ENCODE assay signal across 14 cellular contexts in the genomic region with DNA sequence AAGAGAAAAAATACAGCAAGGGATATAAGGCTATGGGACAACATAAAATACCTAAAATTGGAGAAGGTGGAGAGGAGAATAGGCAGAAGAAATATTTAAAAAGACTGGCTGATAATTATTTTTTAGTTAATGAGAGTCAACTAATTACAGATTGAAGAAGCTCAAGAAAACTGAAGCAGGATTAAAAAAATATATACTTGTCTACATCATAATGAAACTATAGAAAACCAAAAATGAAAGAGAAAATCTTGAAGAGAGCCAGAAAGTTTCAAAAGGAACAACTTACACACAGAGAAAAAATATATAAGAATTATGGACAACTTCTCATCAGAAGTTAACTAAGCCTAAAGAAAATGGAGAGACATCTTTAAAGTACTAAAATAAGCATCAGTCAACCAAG.
DNase-seq lines count a peak whose midpoint lies in the region; ATAC-seq and TF ChIP-seq lines count a peak whose summit lies in the region.
"Had no signal": no experiment of that assay in that cellular context is flagged by ENCODE, and none has a peak within 500 bp of the region (broad histone marks: within the 10 kb centered on the region; RNA-seq: fewer than 3 reads in every experiment).

No MANE protein-coding gene starts in this region.

- H3K27me3 ChIP-seq in GM06990 (replicated peaks; ENCODE audit: control insufficient read depth, insufficient read depth, low read length) (no peaks in the 10 kb centered on the region), testis (no peaks in the 10 kb centered on the region)

- H4K20me1 ChIP-seq in OCI-LY7 (ENCODE audit: insufficient read depth, low read length), result no peaks in the 10 kb centered on the region

- no peaks in the 10 kb centered on the region for H3K36me3 ChIP-seq in GM06990 (ENCODE audit: control insufficient read depth, insufficient read depth, low read length)
- no peaks in the 10 kb centered on the region for H3K36me3 ChIP-seq in testis (ENCODE audit: low read depth, missing control alignments)
- no peaks in the 10 kb centered on the region for H3K36me3 ChIP-seq in OCI-LY7 (ENCODE audit: insufficient read depth, low read length)

- intact Hi-C loops in posterior vena cava (cut with DNase I) (no loop called here), testis (cut with DNase I; ENCODE audit: low total_unique reads) (no loop called here), OCI-LY7 (cut with micrococcal nuclease; ENCODE audit: unreplicated experiment) (no loop called here)

- no TSS peak for BruUV-seq in OCI-LY7 (replicated peaks; lab: Mats Ljungman, UMichigan)

- H3K9me3 ChIP-seq in testis (no peaks in the 10 kb centered on the region), OCI-LY7 (ENCODE audit: low read length) (no peaks in the 10 kb centered on the region)

- no peak overlapping the region for H3K27ac ChIP-seq in testis
- H3K27ac ChIP-seq in OCI-LY7 (ENCODE audit: low read depth, low read length, poor library complexity, severe bottlenecking), result no peak overlapping the region
- H3K27ac ChIP-seq: SK-N-MC had no signal

- TF ChIP-seq CTCF in GM06990 (IDR thresholded peaks at IDR 0.05; ENCODE audit: insufficient read depth, low read length, poor library complexity, severe bottlenecking) (no peak), testis (IDR thresholded peaks at IDR 0.05) (no peak), OCI-LY7 (conservative IDR thresholded peaks at IDR 0.05; ENCODE audit: low read length) (no peak)

- no peak overlapping the region for H2AFZ ChIP-seq in OCI-LY7 (ENCODE audit: low read length)

- no peak overlapping the region for H3K4me2 ChIP-seq in OCI-LY7 (ENCODE audit: low read length)

- CTCF ChIA-PET in OCI-LY7 (lab: Charles Lee; ENCODE audit: unreplicated experiment), result no interaction called here

- H3K4me3 ChIP-seq in GM06990 (replicated peaks; ENCODE audit: low read depth, low read length) (peak overlapping the region; percentile 37), testis (no peak overlapping the region), OCI-LY7 (ENCODE audit: low read depth, low read length, poor library complexity, severe bottlenecking) (no peak overlapping the region)
- H3K4me3 ChIP-seq: SK-N-MC had no signal

- DNase-seq in GM06990 (ENCODE audit: extremely low read depth, insufficient read length) (peak; percentile 48), posterior vena cava (ENCODE audit: low spot score) (no peak), testis (no peak), NOMO-1 treated with dmso at 0.1 percent for 144 hours (lab: John Stamatoyannopoulos, UW; ENCODE audit: unreplicated experiment) (no peak), OCI-LY7 (ENCODE audit: low spot score) (no peak)
- DNase-seq: activated CD4-positive, alpha-beta T cell treated with anti-CD3 and anti-CD28 coated beads for 4 hours; NCI-H1105 treated with DMSO at 0.1 percent for 48 hours; NCI-H748 treated with DMSO at 0.1 percent for 48 hours; stimulated activated CD4-positive, alpha-beta T cell treated with anti-CD3 and anti-CD28 coated beads, Interleukin-4, amount 100 ng/mL, for 1 hour had no signal

- H3K79me2 ChIP-seq in OCI-LY7 (ENCODE audit: insufficient read depth, low read depth, low read length), result no peaks in the 10 kb centered on the region

- no peaks in the 10 kb centered on the region for H3K9me2 ChIP-seq in OCI-LY7 (ENCODE audit: insufficient read depth, low read length)

- ATAC-seq in GM18909 (IDR thresholded peaks at IDR 0.05; ENCODE audit: poor library complexity, unreplicated experiment) (peak; percentile 78), HG02610 (IDR thresholded peaks at IDR 0.05; ENCODE audit: unreplicated experiment) (peak; percentile 78), HG03378 (IDR thresholded peaks at IDR 0.05; ENCODE audit: unreplicated experiment) (peak; percentile 71)
- ATAC-seq: activated naive CD4-positive, alpha-beta T cell treated with anti-CD3 and anti-CD28 coated beads, Interleukin-2, amount 50 U/mL, for 72 hours had no signal

- TF ChIP-seq POLR2A in testis (IDR thresholded peaks at IDR 0.05), result no peak

- POLR2A ChIA-PET in OCI-LY7 (lab: Charles Lee), result no interaction called here

- H3K4me1 ChIP-seq in testis, result no peaks in the 10 kb centered on the region
- H3K4me1 ChIP-seq in OCI-LY7 (ENCODE audit: insufficient read depth, low read length, poor library complexity, severe bottlenecking), result no peaks in the 10 kb centered on the region
